In the genomic region with DNA sequence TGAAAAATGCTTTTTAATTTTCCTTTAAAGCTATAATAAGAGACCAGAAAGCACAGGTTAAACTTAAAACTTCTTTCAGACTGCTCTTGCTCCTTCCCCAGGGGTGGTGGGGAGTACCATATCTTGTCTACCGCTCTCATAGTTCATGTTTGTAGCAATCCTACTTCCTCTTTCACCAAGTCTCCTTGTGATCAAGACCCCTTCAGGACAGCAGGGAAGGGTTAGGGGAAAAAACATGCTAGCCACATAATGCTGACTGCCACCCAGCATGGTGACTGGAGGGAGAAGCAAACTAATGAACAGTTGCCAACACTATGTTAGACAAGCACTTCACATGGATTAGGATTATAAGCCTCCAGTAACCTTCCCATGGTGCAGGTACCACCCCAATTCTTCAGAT, we compare ENCODE assay signal across 32 cellular contexts. TPM values are rescaled to one million over a fixed set of nuclear protein-coding genes. Genes with fewer than 3 reads are reported as not detected.
"Had no signal": no experiment of that assay in that cellular context is flagged by ENCODE, and none has a peak within 500 bp of the region (broad histone marks: within the 10 kb centered on the region; RNA-seq: fewer than 3 reads in every experiment).

No MANE protein-coding gene starts in this region.

- H3K27ac ChIP-seq: brain microvascular endothelial cell, epithelial cell of prostate, esophagus squamous epithelium, gastroesophageal sphincter, VCaP had no signal

- FAIRE-seq: astrocyte, bronchial epithelial cell, colon, endometrium, endothelial cell of umbilical vein, TTC549 had no signal

- H3K9me3 ChIP-seq: esophagus squamous epithelium, gastroesophageal sphincter had no signal

- H3K4me3 ChIP-seq: esophagus squamous epithelium, gastroesophageal sphincter had no signal

- DNase-seq: activated CD4-positive, alpha-beta memory T cell treated with anti-CD3 and anti-CD28 coated beads, Interleukin-2, amount 10 ng/mL, durations not matched to agents 7 days and 5 days; activated CD4-positive, alpha-beta T cell treated with anti-CD3 and anti-CD28 coated beads for 1 hour; activated CD4-positive, alpha-beta T cell treated with anti-CD3 and anti-CD28 coated beads for 4 hours; activated CD4-positive, alpha-beta T cell treated with anti-CD3 and anti-CD28 coated beads, Interleukin-2, amount 10 ng/mL, durations not matched to agents 7 days and 5 days; activated CD4-positive, alpha-beta T cell treated with anti-CD3 and anti-CD28 coated beads, Interleukin-2, amount 50 U/mL, for 4 hours; activated CD8-positive, alpha-beta memory T cell treated with anti-CD3 and anti-CD28 coated beads, Interleukin-2, amount 50 U/mL, for 48 hours; activated gamma-delta T cell; activated naive CD4-positive, alpha-beta T cell; activated naive CD4-positive, alpha-beta T cell treated with anti-CD3 and anti-CD28 coated beads, Interleukin-2, amount 10 ng/mL, durations not matched to agents 7 days and 5 days; activated naive CD8-positive, alpha-beta T cell treated with anti-CD3 and anti-CD28 coated beads, Interleukin-2, amount 10 ng/mL, durations not matched to agents 7 days and 5 days; activated T-cell treated with anti-CD3 and anti-CD28 coated beads for 4 hours; activated T-cell treated with anti-CD3 and anti-CD28 coated beads, Interleukin-2, amount 50 U/mL, for 24 hours; activated T-cell treated with anti-CD3 and anti-CD28 coated beads, Interleukin-2, amount 50 U/mL, for 72 hours; brain microvascular endothelial cell; cortex of kidney; effector CD8-positive, alpha-beta T cell; esophagus squamous epithelium; foreskin melanocyte; head of caudate nucleus; hippocampal formation; T-helper 2 cell had no signal

- H3K36me3 ChIP-seq: brain microvascular endothelial cell, esophagus squamous epithelium, gastroesophageal sphincter had no signal

- H3K4me1 ChIP-seq: gastroesophageal sphincter had no signal

- ATAC-seq: activated naive CD4-positive, alpha-beta T cell treated with anti-CD3 and anti-CD28 coated beads, Interleukin-2, amount 50 U/mL, for 72 hours; activated T-cell treated with anti-CD3 and anti-CD28 coated beads, Interleukin-2, amount 50 U/mL, for 72 hours; gastroesophageal sphincter; WTC11 had no signal

RNA-seq across cellular contexts. Expression of a gene that starts 8.6 kb away (rescaled TPM):
- total RNA-seq: activated CD4-positive, alpha-beta memory T cell treated with anti-CD3 and anti-CD28 coated beads, Interleukin-2, amount 10 ng/mL, durations not matched to agents 7 days and 5 days; activated naive CD8-positive, alpha-beta T cell treated with anti-CD3 and anti-CD28 coated beads, Interleukin-2, amount 10 ng/mL, durations not matched to agents 7 days and 5 days had no signal
